In genomic region chrX:17596051-17596450, GRCh38 we compare ENCODE assay signal across 2 cellular contexts.
TF ChIP-seq lines count a peak whose summit lies in the region.

No MANE protein-coding gene starts in this region.

TF ChIP-seq in A549, 52 proteins besides CTCF, POLR2A, EP300 and RAD21 (continued from another document):
- TF ChIP-seq, protein P1, sequence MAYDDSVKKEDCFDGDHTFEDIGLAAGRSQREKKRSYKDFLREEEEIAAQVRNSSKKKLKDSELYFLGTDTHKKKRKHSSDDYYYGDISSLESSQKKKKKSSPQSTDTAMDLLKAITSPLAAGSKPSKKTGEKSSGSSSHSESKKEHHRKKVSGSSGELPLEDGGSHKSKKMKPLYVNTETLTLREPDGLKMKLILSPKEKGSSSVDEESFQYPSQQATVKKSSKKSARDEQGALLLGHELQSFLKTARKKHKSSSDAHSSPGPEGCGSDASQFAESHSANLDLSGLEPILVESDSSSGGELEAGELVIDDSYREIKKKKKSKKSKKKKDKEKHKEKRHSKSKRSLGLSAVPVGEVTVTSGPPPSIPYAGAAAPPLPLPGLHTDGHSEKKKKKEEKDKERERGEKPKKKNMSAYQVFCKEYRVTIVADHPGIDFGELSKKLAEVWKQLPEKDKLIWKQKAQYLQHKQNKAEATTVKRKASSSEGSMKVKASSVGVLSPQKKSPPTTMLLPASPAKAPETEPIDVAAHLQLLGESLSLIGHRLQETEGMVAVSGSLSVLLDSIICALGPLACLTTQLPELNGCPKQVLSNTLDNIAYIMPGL (CRISPR knock-in tag; IDR thresholded peaks at IDR 0.05; ENCODE audit: borderline replicate concordance), result no peak
- TF ChIP-seq JUN (IDR thresholded peaks at IDR 0.05) (no peak), POLR2AphosphoS2 (conservative IDR thresholded peaks at IDR 0.05; ENCODE audit: low read length) (no peak), FOXS1 (CRISPR knock-in tag; IDR thresholded peaks at IDR 0.05) (no peak), BHLHE40 (IDR thresholded peaks at IDR 0.05; ENCODE audit: low read depth, low read length) (no peak), RNF2 (IDR thresholded peaks at IDR 0.05; ENCODE audit: borderline replicate concordance, low read depth) (no peak), HOXA7 (CRISPR knock-in tag; IDR thresholded peaks at IDR 0.05) (no peak), TFCP2L1 (CRISPR knock-in tag; IDR thresholded peaks at IDR 0.05) (no peak), NFE2L2 (conservative IDR thresholded peaks at IDR 0.05; ENCODE audit: low read length) (no peak), RFX5 (IDR thresholded peaks at IDR 0.05) (no peak), HDAC2 (IDR thresholded peaks at IDR 0.05) (no peak)
TF ChIP-seq in A549: peak in this region for 0.

TF ChIP-seq in IMR-90, 13 proteins besides CTCF, POLR2A, EP300 and RAD21 (continued from another document):
- TF ChIP-seq ELK1 (IDR thresholded peaks at IDR 0.05; ENCODE audit: borderline replicate concordance, low read depth, low read length), result no peak
